ENCODE assay signal across 1 cellular context in the genomic region with DNA sequence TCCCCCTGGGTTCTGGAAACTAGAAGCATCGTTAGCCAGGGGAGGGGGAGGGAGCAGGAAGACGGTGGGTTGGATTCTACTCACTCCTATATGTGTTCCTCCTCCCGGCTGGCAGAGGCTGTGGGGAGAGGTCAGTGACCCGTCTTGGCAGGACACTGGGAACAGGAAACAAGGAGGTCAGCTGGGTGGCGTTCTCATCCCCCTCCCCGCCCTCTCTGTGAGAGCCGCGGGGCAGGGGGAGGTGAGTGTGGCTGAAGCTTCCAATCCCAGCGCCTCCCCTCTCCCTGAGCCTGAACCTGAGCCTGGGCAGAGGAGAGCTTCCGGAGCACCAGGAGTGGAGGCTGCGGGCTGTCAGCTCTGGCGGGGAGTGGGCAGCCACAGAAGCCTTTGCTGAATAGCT.
TF ChIP-seq lines count a peak whose summit lies in the region.

No MANE protein-coding gene starts in this region.

TF ChIP-seq in HepG2, 621 proteins besides CTCF, POLR2A, EP300 and RAD21:
- TF ChIP-seq HDAC1 (CRISPR knock-in tag; IDR thresholded peaks at IDR 0.05) (0 out of 2 replicates have a peak, but pooled peaks have one; percentile 36), TBX2 (CRISPR knock-in tag; IDR thresholded peaks at IDR 0.05; ENCODE audit: borderline replicate concordance) (0 out of 2 replicates have a peak, but pooled peaks have one; percentile 21), HES4 (CRISPR knock-in tag; IDR thresholded peaks at IDR 0.05; ENCODE audit: borderline replicate concordance) (0 out of 2 replicates have a peak, but pooled peaks have one; percentile 24), ZNF646 (CRISPR knock-in tag; IDR thresholded peaks at IDR 0.05) (no peak), ZNF143 (CRISPR knock-in tag; IDR thresholded peaks at IDR 0.05) (no peak), KAT2B (IDR thresholded peaks at IDR 0.05; ENCODE audit: borderline replicate concordance, low read depth, low read length) (no peak), ZNF839 (CRISPR knock-in tag; IDR thresholded peaks at IDR 0.05; ENCODE audit: borderline replicate concordance) (no peak), SRSF1 (optimal IDR thresholded peaks at IDR 0.05; ENCODE audit: low read depth, low read length) (no peak), ZNF792 (CRISPR knock-in tag; IDR thresholded peaks at IDR 0.05) (no peak), ZNF841 (CRISPR knock-in tag; IDR thresholded peaks at IDR 0.05; ENCODE audit: borderline replicate concordance) (no peak), ZBTB33 (CRISPR knock-in tag; IDR thresholded peaks at IDR 0.05) (peak; percentile 79), ZNF768 (CRISPR knock-in tag; IDR thresholded peaks at IDR 0.05) (peak; percentile 27; the same call in 1 of the 2 replicates), ZFYVE20 (CRISPR knock-in tag; IDR thresholded peaks at IDR 0.05; ENCODE audit: borderline replicate concordance, low read depth) (no peak), ZBTB38 (CRISPR knock-in tag; IDR thresholded peaks at IDR 0.05) (peak; percentile 77; the same call in 1 of the 2 replicates), KDM2A (CRISPR knock-in tag; IDR thresholded peaks at IDR 0.05; ENCODE audit: borderline replicate concordance, low read depth) (no peak)
- TF ChIP-seq, protein P1, sequence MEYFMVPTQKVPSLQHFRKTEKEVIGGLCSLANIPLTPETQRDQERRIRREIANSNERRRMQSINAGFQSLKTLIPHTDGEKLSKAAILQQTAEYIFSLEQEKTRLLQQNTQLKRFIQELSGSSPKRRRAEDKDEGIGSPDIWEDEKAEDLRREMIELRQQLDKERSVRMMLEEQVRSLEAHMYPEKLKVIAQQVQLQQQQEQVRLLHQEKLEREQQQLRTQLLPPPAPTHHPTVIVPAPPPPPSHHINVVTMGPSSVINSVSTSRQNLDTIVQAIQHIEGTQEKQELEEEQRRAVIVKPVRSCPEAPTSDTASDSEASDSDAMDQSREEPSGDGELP (IDR thresholded peaks at IDR 0.05; ENCODE audit: borderline replicate concordance, low read depth) = peak; percentile 17; the same call in 1 of the 2 replicates
- TF ChIP-seq, protein P2, sequence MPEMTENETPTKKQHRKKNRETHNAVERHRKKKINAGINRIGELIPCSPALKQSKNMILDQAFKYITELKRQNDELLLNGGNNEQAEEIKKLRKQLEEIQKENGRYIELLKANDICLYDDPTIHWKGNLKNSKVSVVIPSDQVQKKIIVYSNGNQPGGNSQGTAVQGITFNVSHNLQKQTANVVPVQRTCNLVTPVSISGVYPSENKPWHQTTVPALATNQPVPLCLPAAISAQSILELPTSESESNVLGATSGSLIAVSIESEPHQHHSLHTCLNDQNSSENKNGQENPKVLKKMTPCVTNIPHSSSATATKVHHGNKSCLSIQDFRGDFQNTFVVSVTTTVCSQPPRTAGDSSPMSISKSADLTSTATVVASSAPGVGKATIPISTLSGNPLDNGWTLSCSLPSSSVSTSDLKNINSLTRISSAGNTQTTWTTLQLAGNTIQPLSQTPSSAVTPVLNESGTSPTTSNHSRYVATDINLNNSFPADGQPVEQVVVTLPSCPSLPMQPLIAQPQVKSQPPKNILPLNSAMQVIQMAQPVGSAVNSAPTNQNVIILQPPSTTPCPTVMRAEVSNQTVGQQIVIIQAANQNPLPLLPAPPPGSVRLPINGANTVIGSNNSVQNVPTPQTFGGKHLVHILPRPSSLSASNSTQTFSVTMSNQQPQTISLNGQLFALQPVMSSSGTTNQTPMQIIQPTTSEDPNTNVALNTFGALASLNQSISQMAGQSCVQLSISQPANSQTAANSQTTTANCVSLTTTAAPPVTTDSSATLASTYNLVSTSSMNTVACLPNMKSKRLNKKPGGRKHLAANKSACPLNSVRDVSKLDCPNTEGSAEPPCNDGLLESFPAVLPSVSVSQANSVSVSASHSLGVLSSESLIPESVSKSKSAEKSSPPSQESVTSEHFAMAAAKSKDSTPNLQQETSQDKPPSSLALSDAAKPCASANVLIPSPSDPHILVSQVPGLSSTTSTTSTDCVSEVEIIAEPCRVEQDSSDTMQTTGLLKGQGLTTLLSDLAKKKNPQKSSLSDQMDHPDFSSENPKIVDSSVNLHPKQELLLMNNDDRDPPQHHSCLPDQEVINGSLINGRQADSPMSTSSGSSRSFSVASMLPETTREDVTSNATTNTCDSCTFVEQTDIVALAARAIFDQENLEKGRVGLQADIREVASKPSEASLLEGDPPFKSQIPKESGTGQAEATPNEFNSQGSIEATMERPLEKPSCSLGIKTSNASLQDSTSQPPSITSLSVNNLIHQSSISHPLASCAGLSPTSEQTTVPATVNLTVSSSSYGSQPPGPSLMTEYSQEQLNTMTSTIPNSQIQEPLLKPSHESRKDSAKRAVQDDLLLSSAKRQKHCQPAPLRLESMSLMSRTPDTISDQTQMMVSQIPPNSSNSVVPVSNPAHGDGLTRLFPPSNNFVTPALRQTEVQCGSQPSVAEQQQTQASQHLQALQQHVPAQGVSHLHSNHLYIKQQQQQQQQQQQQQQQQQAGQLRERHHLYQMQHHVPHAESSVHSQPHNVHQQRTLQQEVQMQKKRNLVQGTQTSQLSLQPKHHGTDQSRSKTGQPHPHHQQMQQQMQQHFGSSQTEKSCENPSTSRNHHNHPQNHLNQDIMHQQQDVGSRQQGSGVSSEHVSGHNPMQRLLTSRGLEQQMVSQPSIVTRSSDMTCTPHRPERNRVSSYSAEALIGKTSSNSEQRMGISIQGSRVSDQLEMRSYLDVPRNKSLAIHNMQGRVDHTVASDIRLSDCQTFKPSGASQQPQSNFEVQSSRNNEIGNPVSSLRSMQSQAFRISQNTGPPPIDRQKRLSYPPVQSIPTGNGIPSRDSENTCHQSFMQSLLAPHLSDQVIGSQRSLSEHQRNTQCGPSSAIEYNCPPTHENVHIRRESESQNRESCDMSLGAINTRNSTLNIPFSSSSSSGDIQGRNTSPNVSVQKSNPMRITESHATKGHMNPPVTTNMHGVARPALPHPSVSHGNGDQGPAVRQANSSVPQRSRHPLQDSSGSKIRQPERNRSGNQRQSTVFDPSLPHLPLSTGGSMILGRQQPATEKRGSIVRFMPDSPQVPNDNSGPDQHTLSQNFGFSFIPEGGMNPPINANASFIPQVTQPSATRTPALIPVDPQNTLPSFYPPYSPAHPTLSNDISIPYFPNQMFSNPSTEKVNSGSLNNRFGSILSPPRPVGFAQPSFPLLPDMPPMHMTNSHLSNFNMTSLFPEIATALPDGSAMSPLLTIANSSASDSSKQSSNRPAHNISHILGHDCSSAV (CRISPR knock-in tag; IDR thresholded peaks at IDR 0.05; ENCODE audit: borderline replicate concordance) = no peak
